ENCODE assay signal across 2 cellular contexts in genomic region chr22:23793326-23793725, GRCh38.
TF ChIP-seq lines count a peak whose summit lies in the region.

No MANE protein-coding gene starts in this region.

TF ChIP-seq in SK-N-SH, 30 proteins besides CTCF, POLR2A, EP300 and RAD21:
- no peak for TF ChIP-seq POLR2AphosphoS5 (IDR thresholded peaks at IDR 0.05; ENCODE audit: low read depth, low read length)
- no peak for TF ChIP-seq MEF2A (IDR thresholded peaks at IDR 0.05; ENCODE audit: borderline replicate concordance, low read depth)
- TF ChIP-seq GATA2 (CRISPR knock-in tag; IDR thresholded peaks at IDR 0.05) = no peak
- TF ChIP-seq MAX (IDR thresholded peaks at IDR 0.05; ENCODE audit: low read depth) = no peak
- no peak for TF ChIP-seq USF1 (IDR thresholded peaks at IDR 0.05; ENCODE audit: borderline replicate concordance, low read depth)
- TF ChIP-seq FOSL2 (IDR thresholded peaks at IDR 0.05; ENCODE audit: borderline replicate concordance, low read depth) = no peak
- TF ChIP-seq TEAD4 (IDR thresholded peaks at IDR 0.05; ENCODE audit: borderline replicate concordance, insufficient read depth) = no peak

TF ChIP-seq in SK-N-SH treated with all-trans-retinoic acid at 6 μM for 48 hours, 23 proteins besides CTCF, POLR2A, EP300 and RAD21:
- TF ChIP-seq SNAI2 (CRISPR knock-in tag; IDR thresholded peaks at IDR 0.05) = no peak
- TF ChIP-seq TSHZ2 (CRISPR knock-in tag; IDR thresholded peaks at IDR 0.05) = no peak
- TF ChIP-seq OSR1 (CRISPR knock-in tag; IDR thresholded peaks at IDR 0.05) = no peak
- TF ChIP-seq ARNTL (CRISPR knock-in tag; IDR thresholded peaks at IDR 0.05; ENCODE audit: borderline replicate concordance, low read depth) = no peak
- TF ChIP-seq ZNF70 (CRISPR knock-in tag; IDR thresholded peaks at IDR 0.05) = no peak
- no peak for TF ChIP-seq TOX (CRISPR knock-in tag; IDR thresholded peaks at IDR 0.05; ENCODE audit: borderline replicate concordance)
- TF ChIP-seq ISL1 (CRISPR knock-in tag; IDR thresholded peaks at IDR 0.05) = no peak
- TF ChIP-seq RARB (CRISPR knock-in tag; IDR thresholded peaks at IDR 0.05) = no peak
- TF ChIP-seq ZFP30 (CRISPR knock-in tag; IDR thresholded peaks at IDR 0.05) = no peak
- TF ChIP-seq POU6F1 (CRISPR knock-in tag; IDR thresholded peaks at IDR 0.05; ENCODE audit: borderline replicate concordance, low read depth) = no peak
- no peak for TF ChIP-seq PATZ1 (CRISPR knock-in tag; IDR thresholded peaks at IDR 0.05; ENCODE audit: borderline replicate concordance)
- TF ChIP-seq ZNF8 (CRISPR knock-in tag; IDR thresholded peaks at IDR 0.05) = no peak
- TF ChIP-seq ZFP3 (CRISPR knock-in tag; IDR thresholded peaks at IDR 0.05) = no peak
